Comparison of ENCODE assay signal across 8 cellular contexts in genomic region chr11:74388678-74389327, GRCh38. TPM values are rescaled to one million over a fixed set of nuclear protein-coding genes. Genes with fewer than 3 reads are reported as not detected.
DNase-seq lines count a peak whose midpoint lies in the region; ATAC-seq and TF ChIP-seq lines count a peak whose summit lies in the region.

No MANE protein-coding gene starts in this region.

- peak overlapping the region; percentile 4 for H3K27ac Mint-ChIP-seq in activated CD4-positive, alpha-beta memory T cell treated with anti-CD3 and anti-CD28 coated beads for 36 hours
- H3K27ac Mint-ChIP-seq in endodermal cell, result peak overlapping the region; percentile 39

- no peaks in the 10 kb centered on the region for H3K9me3 Mint-ChIP-seq in activated CD4-positive, alpha-beta memory T cell treated with anti-CD3 and anti-CD28 coated beads for 36 hours
- H3K9me3 Mint-ChIP-seq in endodermal cell, result no peaks in the 10 kb centered on the region

- H3K9me3 ChIP-seq in endodermal cell (ENCODE audit: control insufficient read depth, low read length) (no peaks in the 10 kb centered on the region), mucosa of descending colon (no peaks in the 10 kb centered on the region)

- no peaks in the 10 kb centered on the region for H3K4me1 ChIP-seq in endodermal cell (ENCODE audit: control insufficient read depth, insufficient read depth, low read length)
- peaks cover 5% of the 10 kb centered on the region for H3K4me1 ChIP-seq in mucosa of descending colon (ENCODE audit: low read depth)

- no peak overlapping the region for H3K27ac ChIP-seq in endodermal cell (ENCODE audit: low read depth, low read length)

- peak; percentile 81 for TF ChIP-seq CTCF in BJ (IDR thresholded peaks at IDR 0.05; ENCODE audit: insufficient read depth, low read depth, low read length)
- TF ChIP-seq CTCF in endodermal cell (conservative IDR thresholded peaks at IDR 0.05), result peak; percentile 93
- TF ChIP-seq CTCF in mucosa of descending colon (IDR thresholded peaks at IDR 0.05), result no peak

- H3K9ac ChIP-seq in endodermal cell (ENCODE audit: extremely low read depth, low read length, poor library complexity, severe bottlenecking), result no peak overlapping the region

- no peaks in the 10 kb centered on the region for H3K27me3 Mint-ChIP-seq in activated CD4-positive, alpha-beta memory T cell treated with anti-CD3 and anti-CD28 coated beads for 36 hours
- H3K27me3 Mint-ChIP-seq in endodermal cell (ENCODE audit: insufficient read depth), result no peaks in the 10 kb centered on the region

- POLR2A ChIA-PET in BJ (lab: Charles Lee), result no interaction called here
- POLR2A ChIA-PET in activated CD4-positive, alpha-beta memory T cell treated with anti-CD3 and anti-CD28 coated beads for 36 hours (lab: Charles Lee), result interaction anchor here (1.7 to 2.3 kb wide), 2 partner anchors 10 to 104 kb away, joined by 5 to 11 read pairs; partner anchors contain the start of genes LIPT2 and PGM2L1

- H3K4me1 Mint-ChIP-seq in activated CD4-positive, alpha-beta memory T cell treated with anti-CD3 and anti-CD28 coated beads for 36 hours (ENCODE audit: low read depth), result peaks cover 31% of the 10 kb centered on the region
- peaks cover 4% of the 10 kb centered on the region for H3K4me1 Mint-ChIP-seq in endodermal cell

- ATAC-seq in mucosa of descending colon, result peak; percentile 86
- ATAC-seq in stimulated activated naive CD8-positive, alpha-beta T cell treated with anti-CD3 and anti-CD28 coated beads, Interleukin-15, Interleukin-2, amounts not matched to agents 100 U/mL and 50 U/mL, for 24 hours, result peak; percentile 93
- no peak for ATAC-seq in GM19035 (IDR thresholded peaks at IDR 0.05; ENCODE audit: unreplicated experiment)

- intact Hi-C loops in activated CD4-positive, alpha-beta memory T cell treated with anti-CD3 and anti-CD28 coated beads for 36 hours (cut with micrococcal nuclease), result loop anchor here (1.0 to 2.0 kb wide), 3 partner anchors 28 to 182 kb away; no protein-coding TSS in a partner anchor
- intact Hi-C loops in mucosa of descending colon (cut with DNase I, micrococcal nuclease), result loop anchor here in 1 of 2 donors (5.0 kb wide), 1 partner anchor 58 kb away; no protein-coding TSS in a partner anchor

- CTCF ChIA-PET in BJ (lab: Yijun Ruan, JAX), result interaction anchor here (0.6 to 2.6 kb wide), 17 partner anchors 8 to 133 kb away, joined by 3 to 17 read pairs (median 6); partner anchors contain the start of gene PGM2L1
- CTCF ChIA-PET in activated CD4-positive, alpha-beta memory T cell treated with anti-CD3 and anti-CD28 coated beads for 36 hours (lab: Charles Lee), result interaction anchor here (0.5 to 4.2 kb wide), 30 partner anchors 9 to 373 kb away, joined by 3 to 100 read pairs (median 4); partner anchors contain the start of gene PGM2L1

- H3K36me3 Mint-ChIP-seq in activated CD4-positive, alpha-beta memory T cell treated with anti-CD3 and anti-CD28 coated beads for 36 hours, result no peaks in the 10 kb centered on the region
- no peaks in the 10 kb centered on the region for H3K36me3 Mint-ChIP-seq in endodermal cell (ENCODE audit: low read depth)

- H3K4me3 ChIP-seq in BJ (ENCODE audit: low read depth, low read length) (no peak overlapping the region), endodermal cell (ENCODE audit: low read length) (no peak overlapping the region), mucosa of descending colon (no peak overlapping the region)

- H3K27me3 ChIP-seq in BJ (ENCODE audit: control insufficient read depth, insufficient read depth, low read length) (no peaks in the 10 kb centered on the region), endodermal cell (ENCODE audit: control insufficient read depth, insufficient read depth, low read length, poor library complexity, severe bottlenecking) (no peaks in the 10 kb centered on the region)

- H3K36me3 ChIP-seq in BJ (ENCODE audit: control insufficient read depth, insufficient read depth, low read length) (no peaks in the 10 kb centered on the region), endodermal cell (ENCODE audit: control insufficient read depth, insufficient read depth, low read length) (no peaks in the 10 kb centered on the region), mucosa of descending colon (ENCODE audit: low read depth) (no peaks in the 10 kb centered on the region)

- no peak overlapping the region for H3K4me3 Mint-ChIP-seq in activated CD4-positive, alpha-beta memory T cell treated with anti-CD3 and anti-CD28 coated beads for 36 hours
- no peak overlapping the region for H3K4me3 Mint-ChIP-seq in endodermal cell

- WGBS in endodermal cell (ENCODE audit: insufficient coverage in 1 of 2, insufficient read length in 1 of 2), 2 experiments, result 10 to 17% methylated on average over 1 to 2 of the region's 2 CpGs

- DNase-seq in BJ (ENCODE audit: low read depth) (no peak), H4 (ENCODE audit: low spot score) (peak; percentile 30), NCI-H526 treated with DMSO at 0.1 percent for 48 hours (lab: John Stamatoyannopoulos, UW) (peak; percentile 75), endodermal cell (peak; percentile 83), mucosa of descending colon (peak in 1 of 3 donors; percentile 94)
- peak; percentile 68 for DNase-seq in activated CD4-positive, alpha-beta memory T cell treated with anti-CD3 and anti-CD28 coated beads for 36 hours
- DNase-seq in stimulated activated naive CD8-positive, alpha-beta T cell treated with anti-CD3 and anti-CD28 coated beads, Interleukin-15, Interleukin-2, amounts not matched to agents 100 U/mL and 50 U/mL, for 24 hours, result peak; percentile 75

RNA-seq across cellular contexts. Expression of gene PGM2L1, which starts 9.4 kb away (rescaled TPM):
- 0.97 and 1.6 TPM in 2 replicates for polyA plus RNA-seq in BJ (2011; rRNA removed)
- polyA minus RNA-seq in BJ (2011; rRNA and poly(A)+ RNA removed), result 1.00 and 1.4 TPM in 2 replicates
- total RNA-seq in H4 (2014; rRNA removed; shearing (Covaris generic)), result 2.2 and 3.7 TPM in 2 replicates
- total RNA-seq in activated CD4-positive, alpha-beta memory T cell treated with anti-CD3 and anti-CD28 coated beads for 36 hours, result 1 to 10 TPM; 7.0 to 7.2 TPM
- total RNA-seq in endodermal cell (10 to 100 TPM; 12.0 to 16.1 TPM), mucosa of descending colon (10 to 100 TPM in 2 of 3 donors, 1 to 10 TPM in 1; 8.3 to 12.2 (median 12.0) TPM)
- 11.1 TPM for polyA plus RNA-seq in endodermal cell (2013, experiment 1 of 2)
- polyA plus RNA-seq in endodermal cell (2013, experiment 2 of 2), result 11.6 TPM
